Comparison of ENCODE assay signal across 14 cellular contexts in genomic region chr10:96325719-96326373, GRCh38. TPM values are rescaled to one million over a fixed set of nuclear protein-coding genes. Genes with fewer than 3 reads are reported as not detected.
A peak's percentile ranks its signal among the peaks of the same experiment; 100 is the strongest.
DNase-seq lines count a peak whose midpoint lies in the region; ATAC-seq and TF ChIP-seq lines count a peak whose summit lies in the region.
"Had no signal": no experiment of that assay in that cellular context is flagged by ENCODE, and none has a peak within 500 bp of the region (broad histone marks: within the 10 kb centered on the region; RNA-seq: fewer than 3 reads in every experiment).

No MANE protein-coding gene starts in this region.

- no peak for DNase-seq in activated T-cell treated with anti-CD3 and anti-CD28 coated beads, Interleukin-2, amount 50 U/mL, for 72 hours
- DNase-seq in activated T-cell treated with anti-CD3 and anti-CD28 coated beads, Interleukin-2, amount 50 U/mL, for 24 hours, result no peak
- DNase-seq in foreskin keratinocyte (peak; percentile 37 to 52), GM23338 (ENCODE audit: low spot score) (no peak), HCEC 1CT (no peak)
- DNase-seq in effector CD8-positive, alpha-beta T cell (lab: John Stamatoyannopoulos, UW), result no peak
- DNase-seq: activated T-cell treated with anti-CD3 and anti-CD28 coated beads for 4 hours; naive thymus-derived CD8-positive, alpha-beta T cell; NCI-H1092 treated with DMSO at 0.1 percent for 48 hours; small intestine had no signal

- no peaks in the 10 kb centered on the region for H3K4me1 Mint-ChIP-seq in activated T-cell treated with anti-CD3 and anti-CD28 coated beads, Interleukin-2, amount 50 U/mL, for 72 hours (ENCODE audit: low read depth)
- peaks cover 5% of the 10 kb centered on the region for H3K4me1 Mint-ChIP-seq in activated T-cell treated with anti-CD3 and anti-CD28 coated beads, Interleukin-2, amount 50 U/mL, for 24 hours (ENCODE audit: low read depth)
- no peaks in the 10 kb centered on the region; the same call in 2 of the 3 replicates for H3K4me1 Mint-ChIP-seq in GM23338

- no peaks in the 10 kb centered on the region for H3K9me3 Mint-ChIP-seq in activated T-cell treated with anti-CD3 and anti-CD28 coated beads, Interleukin-2, amount 50 U/mL, for 72 hours
- H3K9me3 Mint-ChIP-seq in activated T-cell treated with anti-CD3 and anti-CD28 coated beads, Interleukin-2, amount 50 U/mL, for 24 hours, result no peaks in the 10 kb centered on the region
- H3K9me3 Mint-ChIP-seq in GM23338, result no peaks in the 10 kb centered on the region
- H3K9me3 Mint-ChIP-seq: naive thymus-derived CD8-positive, alpha-beta T cell had no signal

- no peaks in the 10 kb centered on the region for H3K79me2 ChIP-seq in GM23338 (replicated peaks; ENCODE audit: insufficient read depth)

- no peak overlapping the region for H3K4me3 ChIP-seq in GM23338

- H3K27ac Mint-ChIP-seq in activated T-cell treated with anti-CD3 and anti-CD28 coated beads, Interleukin-2, amount 50 U/mL, for 72 hours, result no peak overlapping the region
- no peak overlapping the region for H3K27ac Mint-ChIP-seq in activated T-cell treated with anti-CD3 and anti-CD28 coated beads, Interleukin-2, amount 50 U/mL, for 24 hours
- no peak overlapping the region for H3K27ac Mint-ChIP-seq in GM23338
- H3K27ac Mint-ChIP-seq: naive thymus-derived CD8-positive, alpha-beta T cell had no signal

- no peak overlapping the region for H2AFZ ChIP-seq in GM23338

- H3K4me1 ChIP-seq in foreskin keratinocyte (no peaks in the 10 kb centered on the region), GM23338 (ENCODE audit: insufficient read depth) (no peaks in the 10 kb centered on the region)

- no peak overlapping the region for H3K4me3 Mint-ChIP-seq in activated T-cell treated with anti-CD3 and anti-CD28 coated beads, Interleukin-2, amount 50 U/mL, for 72 hours
- no peak overlapping the region for H3K4me3 Mint-ChIP-seq in activated T-cell treated with anti-CD3 and anti-CD28 coated beads, Interleukin-2, amount 50 U/mL, for 24 hours
- H3K4me3 Mint-ChIP-seq in GM23338, result no peak overlapping the region
- H3K4me3 Mint-ChIP-seq: naive thymus-derived CD8-positive, alpha-beta T cell had no signal

- H3K36me3 Mint-ChIP-seq in activated T-cell treated with anti-CD3 and anti-CD28 coated beads, Interleukin-2, amount 50 U/mL, for 72 hours (ENCODE audit: insufficient read depth in 2 of 2), result no peaks in the 10 kb centered on the region
- H3K36me3 Mint-ChIP-seq in activated T-cell treated with anti-CD3 and anti-CD28 coated beads, Interleukin-2, amount 50 U/mL, for 24 hours (ENCODE audit: low read depth), result no peaks in the 10 kb centered on the region
- no peaks in the 10 kb centered on the region for H3K36me3 Mint-ChIP-seq in GM23338 (ENCODE audit: low read depth)
- H3K36me3 Mint-ChIP-seq: naive thymus-derived CD8-positive, alpha-beta T cell had no signal

- H3K27me3 ChIP-seq in foreskin keratinocyte (peaks cover 23% of the 10 kb centered on the region), GM23338 (ENCODE audit: insufficient read depth) (no peaks in the 10 kb centered on the region)

- peaks cover 16% of the 10 kb centered on the region for H3K27me3 Mint-ChIP-seq in activated T-cell treated with anti-CD3 and anti-CD28 coated beads, Interleukin-2, amount 50 U/mL, for 72 hours (ENCODE audit: low read depth)
- H3K27me3 Mint-ChIP-seq in activated T-cell treated with anti-CD3 and anti-CD28 coated beads, Interleukin-2, amount 50 U/mL, for 24 hours, result peaks cover 26% of the 10 kb centered on the region
- H3K27me3 Mint-ChIP-seq in GM23338 (ENCODE audit: insufficient read depth, low read depth, poor library complexity), result peaks cover 5% of the 10 kb centered on the region

- peak; percentile 76 to 79 for ATAC-seq in activated T-cell treated with anti-CD3 and anti-CD28 coated beads, Interleukin-2, amount 50 U/mL, for 72 hours (replicated peaks in 1 of 2)
- peak; percentile 87 for ATAC-seq in GM21526 (IDR thresholded peaks at IDR 0.05; ENCODE audit: low FRiP score, unreplicated experiment)
- ATAC-seq in HG03066 (IDR thresholded peaks at IDR 0.05; ENCODE audit: low read depth, unreplicated experiment), result peak; percentile 87
- peak; percentile 90 for ATAC-seq in foreskin keratinocyte
- no peak for ATAC-seq in GM23338
- ATAC-seq: esophagus mucosa; naive thymus-derived CD8-positive, alpha-beta T cell had no signal

- H3K4me2 ChIP-seq in GM23338, result no peak overlapping the region

- no peak for TF ChIP-seq CTCF in foreskin keratinocyte (conservative IDR thresholded peaks at IDR 0.05)
- no peak for TF ChIP-seq CTCF in GM23338 (conservative IDR thresholded peaks at IDR 0.05; ENCODE audit: low read depth in 2 of 2)

- no peaks in the 10 kb centered on the region; the same call in 1 of the 2 replicates for H3K9me2 ChIP-seq in GM23338 (ENCODE audit: insufficient read depth)

- H3K27ac ChIP-seq in foreskin keratinocyte, result no peak overlapping the region
- H3K27ac ChIP-seq in GM23338 (ENCODE audit: low read depth), result no peak overlapping the region

- H3K36me3 ChIP-seq in GM23338 (ENCODE audit: insufficient read depth), result no peaks in the 10 kb centered on the region

- H3F3A ChIP-seq in GM23338 (replicated peaks; ENCODE audit: low read depth), result no peaks in the 10 kb centered on the region

- H4K20me1 ChIP-seq in GM23338 (replicated peaks; ENCODE audit: insufficient read depth), result no peaks in the 10 kb centered on the region

TF ChIP-seq in GM23338, 12 proteins besides CTCF, POLR2A, EP300 and RAD21:
- TF ChIP-seq EZH2phosphoT487 (IDR thresholded peaks at IDR 0.05; ENCODE audit: unreplicated experiment), result no peak
- no peak for TF ChIP-seq CREB1 (CRISPR knock-in tag; IDR thresholded peaks at IDR 0.05; ENCODE audit: low read depth)
- no peak for TF ChIP-seq ZNF114 (CRISPR knock-in tag; IDR thresholded peaks at IDR 0.05)
- no peak for TF ChIP-seq POLR2AphosphoS5 (IDR thresholded peaks at IDR 0.05; ENCODE audit: low read depth)
TF ChIP-seq in GM23338: peak in this region for 0.

RNA-seq across cellular contexts. Expression of gene DNTT, which starts 21.6 kb away (rescaled TPM):
- total RNA-seq in activated T-cell treated with anti-CD3 and anti-CD28 coated beads, Interleukin-2, amount 50 U/mL, for 72 hours, result not detected
- total RNA-seq in foreskin keratinocyte, result not detected in 2 replicates
- polyA plus RNA-seq in foreskin keratinocyte, result not detected in 2 replicates
- total RNA-seq in GM23338 (2014; rRNA removed; shearing (Covaris generic)), result not detected in 2 replicates
- not detected in 2 replicates for polyA plus RNA-seq in GM23338 (2016; fragmentation: Nextera tagmentation; extraction: Ambion mirVana)
- total RNA-seq: esophagus mucosa; naive thymus-derived CD8-positive, alpha-beta T cell; T-helper 1 cell treated with Interleukin-12 subunit alpha and Interleukin-12 subunit beta and Interleukin-4 antibody, amounts not matched to agents 30 ng/mL and 1 ng/mL, for 36 hours had no signal
- polyA plus RNA-seq: naive thymus-derived CD8-positive, alpha-beta T cell; small intestine had no signal

RNA-seq across cellular contexts. Expression of gene OPALIN, which starts 33.0 kb away (rescaled TPM):
- not detected for total RNA-seq in activated T-cell treated with anti-CD3 and anti-CD28 coated beads, Interleukin-2, amount 50 U/mL, for 72 hours
- total RNA-seq in foreskin keratinocyte, result not detected in 2 replicates
- not detected in 2 replicates for polyA plus RNA-seq in foreskin keratinocyte
- total RNA-seq in GM23338 (2014; rRNA removed; shearing (Covaris generic)), result not detected in 2 replicates
- polyA plus RNA-seq in GM23338 (2016; fragmentation: Nextera tagmentation; extraction: Ambion mirVana), result not detected in 2 replicates
- total RNA-seq: esophagus mucosa; naive thymus-derived CD8-positive, alpha-beta T cell; T-helper 1 cell treated with Interleukin-12 subunit alpha and Interleukin-12 subunit beta and Interleukin-4 antibody, amounts not matched to agents 30 ng/mL and 1 ng/mL, for 36 hours had no signal
- polyA plus RNA-seq: naive thymus-derived CD8-positive, alpha-beta T cell; small intestine had no signal

RNA-seq across cellular contexts. Expression of gene BLNK, which starts 54.5 kb away (rescaled TPM):
- total RNA-seq in activated T-cell treated with anti-CD3 and anti-CD28 coated beads, Interleukin-2, amount 50 U/mL, for 72 hours, result under 1 TPM in 1 of 2 donors, not detected in 1; 0.69 TPM
- total RNA-seq in foreskin keratinocyte, result not detected in 2 replicates
- polyA plus RNA-seq in foreskin keratinocyte (0.06 TPM in 2 replicates), GM23338 (2016; fragmentation: Nextera tagmentation; extraction: Ambion mirVana) (0.11 and 0.40 TPM in 2 replicates)
- not detected in 2 replicates for total RNA-seq in GM23338 (2014; rRNA removed; shearing (Covaris generic))
- total RNA-seq: T-helper 1 cell treated with Interleukin-12 subunit alpha and Interleukin-12 subunit beta and Interleukin-4 antibody, amounts not matched to agents 30 ng/mL and 1 ng/mL, for 36 hours had no signal

Comparison
In these comparisons a context has a peak if more than half of its experiments do, and no peak if none do; other contexts are left out.
1. DNase-seq: peak in foreskin keratinocyte (2 of 2); none in activated T-cell treated with anti-CD3 and anti-CD28 coated beads, Interleukin-2, amount 50 U/mL, for 72 hours (0 of 2), activated T-cell treated with anti-CD3 and anti-CD28 coated beads, Interleukin-2, amount 50 U/mL, for 24 hours (single experiment), GM23338 (single experiment), HCEC 1CT (single experiment) and effector CD8-positive, alpha-beta T cell (single experiment).